In the genomic region with DNA sequence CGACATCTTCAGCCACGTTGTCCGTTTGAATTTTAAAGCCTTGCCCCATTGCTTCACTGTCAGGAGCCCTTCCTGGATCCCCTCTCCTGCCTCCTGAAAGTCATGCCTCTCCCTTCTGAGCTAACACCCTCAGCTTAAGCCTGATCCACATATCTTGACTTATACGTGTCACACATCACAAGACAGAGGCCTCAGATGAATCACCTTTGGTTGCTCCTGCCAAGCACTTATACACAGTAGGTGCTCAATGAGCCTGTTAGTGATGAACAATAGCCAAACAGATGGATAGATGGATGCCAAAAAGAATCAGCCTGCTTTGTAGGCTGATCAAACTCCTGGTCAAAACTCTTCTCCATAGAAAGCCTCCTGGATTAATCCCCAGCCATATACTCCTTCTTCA, we compare ENCODE assay signal across 1 cellular context.
TF ChIP-seq lines count a peak whose summit lies in the region.

No MANE protein-coding gene starts in this region.

TF ChIP-seq in WTC11, 78 proteins besides CTCF, POLR2A, EP300 and RAD21 (continued from another document):
- no peak for TF ChIP-seq AR (CRISPR knock-in tag; IDR thresholded peaks at IDR 0.05)
- TF ChIP-seq ZNF263 (CRISPR knock-in tag; IDR thresholded peaks at IDR 0.05; ENCODE audit: low read depth): no peak
- TF ChIP-seq, protein P1, sequence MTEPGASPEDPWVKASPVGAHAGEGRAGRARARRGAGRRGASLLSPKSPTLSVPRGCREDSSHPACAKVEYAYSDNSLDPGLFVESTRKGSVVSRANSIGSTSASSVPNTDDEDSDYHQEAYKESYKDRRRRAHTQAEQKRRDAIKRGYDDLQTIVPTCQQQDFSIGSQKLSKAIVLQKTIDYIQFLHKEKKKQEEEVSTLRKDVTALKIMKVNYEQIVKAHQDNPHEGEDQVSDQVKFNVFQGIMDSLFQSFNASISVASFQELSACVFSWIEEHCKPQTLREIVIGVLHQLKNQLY (CRISPR knock-in tag; IDR thresholded peaks at IDR 0.05): no peak
- no peak for TF ChIP-seq ZNF121 (CRISPR knock-in tag; IDR thresholded peaks at IDR 0.05)
- no peak for TF ChIP-seq ELF4 (CRISPR knock-in tag; IDR thresholded peaks at IDR 0.05; ENCODE audit: low read depth)
- TF ChIP-seq ZNF512 (CRISPR knock-in tag; IDR thresholded peaks at IDR 0.05; ENCODE audit: borderline replicate concordance): no peak
- no peak for TF ChIP-seq ESRRA (CRISPR knock-in tag; IDR thresholded peaks at IDR 0.05; ENCODE audit: borderline replicate concordance)
- TF ChIP-seq IRF2 (CRISPR knock-in tag; IDR thresholded peaks at IDR 0.05; ENCODE audit: borderline replicate concordance, low read depth): no peak
- TF ChIP-seq SP1 (CRISPR knock-in tag; conservative IDR thresholded peaks at IDR 0.05): no peak
- TF ChIP-seq FOXP1 (CRISPR knock-in tag; IDR thresholded peaks at IDR 0.05; ENCODE audit: borderline replicate concordance): no peak
- TF ChIP-seq, protein P2, sequence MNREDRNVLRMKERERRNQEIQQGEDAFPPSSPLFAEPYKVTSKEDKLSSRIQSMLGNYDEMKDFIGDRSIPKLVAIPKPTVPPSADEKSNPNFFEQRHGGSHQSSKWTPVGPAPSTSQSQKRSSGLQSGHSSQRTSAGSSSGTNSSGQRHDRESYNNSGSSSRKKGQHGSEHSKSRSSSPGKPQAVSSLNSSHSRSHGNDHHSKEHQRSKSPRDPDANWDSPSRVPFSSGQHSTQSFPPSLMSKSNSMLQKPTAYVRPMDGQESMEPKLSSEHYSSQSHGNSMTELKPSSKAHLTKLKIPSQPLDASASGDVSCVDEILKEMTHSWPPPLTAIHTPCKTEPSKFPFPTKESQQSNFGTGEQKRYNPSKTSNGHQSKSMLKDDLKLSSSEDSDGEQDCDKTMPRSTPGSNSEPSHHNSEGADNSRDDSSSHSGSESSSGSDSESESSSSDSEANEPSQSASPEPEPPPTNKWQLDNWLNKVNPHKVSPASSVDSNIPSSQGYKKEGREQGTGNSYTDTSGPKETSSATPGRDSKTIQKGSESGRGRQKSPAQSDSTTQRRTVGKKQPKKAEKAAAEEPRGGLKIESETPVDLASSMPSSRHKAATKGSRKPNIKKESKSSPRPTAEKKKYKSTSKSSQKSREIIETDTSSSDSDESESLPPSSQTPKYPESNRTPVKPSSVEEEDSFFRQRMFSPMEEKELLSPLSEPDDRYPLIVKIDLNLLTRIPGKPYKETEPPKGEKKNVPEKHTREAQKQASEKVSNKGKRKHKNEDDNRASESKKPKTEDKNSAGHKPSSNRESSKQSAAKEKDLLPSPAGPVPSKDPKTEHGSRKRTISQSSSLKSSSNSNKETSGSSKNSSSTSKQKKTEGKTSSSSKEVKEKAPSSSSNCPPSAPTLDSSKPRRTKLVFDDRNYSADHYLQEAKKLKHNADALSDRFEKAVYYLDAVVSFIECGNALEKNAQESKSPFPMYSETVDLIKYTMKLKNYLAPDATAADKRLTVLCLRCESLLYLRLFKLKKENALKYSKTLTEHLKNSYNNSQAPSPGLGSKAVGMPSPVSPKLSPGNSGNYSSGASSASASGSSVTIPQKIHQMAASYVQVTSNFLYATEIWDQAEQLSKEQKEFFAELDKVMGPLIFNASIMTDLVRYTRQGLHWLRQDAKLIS (CRISPR knock-in tag; IDR thresholded peaks at IDR 0.05; ENCODE audit: borderline replicate concordance): no peak
